Comparison of ENCODE assay signal across 19 cellular contexts in genomic region chr1:185409345-185409744, GRCh38.
"Had no signal": no experiment of that assay in that cellular context is flagged by ENCODE, and none has a peak within 500 bp of the region (broad histone marks: within the 10 kb centered on the region; RNA-seq: fewer than 3 reads in every experiment).

No MANE protein-coding gene starts in this region.

- H3K79me2 ChIP-seq: parathyroid adenoma had no signal

- DNase-seq: activated CD4-positive, alpha-beta T cell treated with anti-CD3 and anti-CD28 coated beads, Interleukin-2, amount 10 ng/mL, durations not matched to agents 7 days and 5 days; activated CD8-positive, alpha-beta memory T cell treated with anti-CD3 and anti-CD28 coated beads, Interleukin-2, amount 50 U/mL, for 4 hours; activated CD8-positive, alpha-beta T cell treated with anti-CD3 and anti-CD28 coated beads, Interleukin-2, amount 10 ng/mL, durations not matched to agents 7 days and 5 days; activated gamma-delta T cell; activated T-cell treated with anti-CD3 and anti-CD28 coated beads, Interleukin-2, amount 50 U/mL, for 48 hours; effector CD4-positive, alpha-beta T cell; mesendoderm; naive thymus-derived CD8-positive, alpha-beta T cell; sigmoid colon; spleen; stimulated activated CD4-positive, alpha-beta T cell treated with anti-CD3 and anti-CD28 coated beads, Interleukin-4, amount 100 ng/mL, for 4 hours; stimulated activated naive B cell treated with anti-CD40 and anti-IgM and Interleukin-4, amounts not matched to agents 10 μg/mL and 1 μg/mL and 100 μg/mL, for 72 hours; thyroid gland had no signal

- H3K36me3 Mint-ChIP-seq: naive thymus-derived CD8-positive, alpha-beta T cell had no signal

- H3K27ac ChIP-seq: ascending aorta, coronary artery, esophagus muscularis mucosa, parathyroid adenoma, sigmoid colon, thyroid gland had no signal

- H3K9ac ChIP-seq: parathyroid adenoma had no signal

- H3K27me3 ChIP-seq: ascending aorta, esophagus muscularis mucosa, neutrophil, sigmoid colon, spleen, thyroid gland had no signal

- H3K4me3 ChIP-seq: ascending aorta, coronary artery, esophagus muscularis mucosa, sigmoid colon, spleen, thyroid gland had no signal

- H3K27me3 Mint-ChIP-seq: activated CD4-positive, alpha-beta T cell treated with anti-CD3 and anti-CD28 coated beads, Interleukin-2, amount 10 ng/mL, durations not matched to agents 7 days and 5 days; activated naive CD4-positive, alpha-beta T cell treated with anti-CD3 and anti-CD28 coated beads, Interleukin-2, amount 50 U/mL, for 24 hours had no signal

- H3K4me1 ChIP-seq: ascending aorta, esophagus muscularis mucosa, parathyroid adenoma, thyroid gland had no signal

- H3K36me3 ChIP-seq: ascending aorta, esophagus muscularis mucosa, neutrophil, sigmoid colon, spleen, thyroid gland had no signal

- H3K27ac Mint-ChIP-seq: activated CD4-positive, alpha-beta T cell treated with anti-CD3 and anti-CD28 coated beads, Interleukin-2, amount 10 ng/mL, durations not matched to agents 7 days and 5 days; activated CD8-positive, alpha-beta T cell treated with anti-CD3 and anti-CD28 coated beads, Interleukin-2, amount 10 ng/mL, durations not matched to agents 7 days and 5 days; activated naive CD4-positive, alpha-beta T cell treated with anti-CD3 and anti-CD28 coated beads, Interleukin-2, amount 50 U/mL, for 24 hours; naive thymus-derived CD8-positive, alpha-beta T cell had no signal

- H3K9me3 Mint-ChIP-seq: activated naive CD4-positive, alpha-beta T cell treated with anti-CD3 and anti-CD28 coated beads, Interleukin-2, amount 50 U/mL, for 24 hours had no signal

- H2AFZ ChIP-seq: parathyroid adenoma had no signal

- H3K4me3 Mint-ChIP-seq: activated CD4-positive, alpha-beta T cell treated with anti-CD3 and anti-CD28 coated beads, Interleukin-2, amount 10 ng/mL, durations not matched to agents 7 days and 5 days; activated CD8-positive, alpha-beta T cell treated with anti-CD3 and anti-CD28 coated beads, Interleukin-2, amount 10 ng/mL, durations not matched to agents 7 days and 5 days; activated naive CD4-positive, alpha-beta T cell treated with anti-CD3 and anti-CD28 coated beads, Interleukin-2, amount 50 U/mL, for 24 hours; naive thymus-derived CD8-positive, alpha-beta T cell had no signal

- ATAC-seq: activated CD8-positive, alpha-beta T cell treated with anti-CD3 and anti-CD28 coated beads, Interleukin-2, amount 10 ng/mL, durations not matched to agents 7 days and 5 days; naive thymus-derived CD8-positive, alpha-beta T cell had no signal

- H3K9me3 ChIP-seq: ascending aorta, esophagus muscularis mucosa, neutrophil, sigmoid colon, thyroid gland had no signal
